In the genomic region with DNA sequence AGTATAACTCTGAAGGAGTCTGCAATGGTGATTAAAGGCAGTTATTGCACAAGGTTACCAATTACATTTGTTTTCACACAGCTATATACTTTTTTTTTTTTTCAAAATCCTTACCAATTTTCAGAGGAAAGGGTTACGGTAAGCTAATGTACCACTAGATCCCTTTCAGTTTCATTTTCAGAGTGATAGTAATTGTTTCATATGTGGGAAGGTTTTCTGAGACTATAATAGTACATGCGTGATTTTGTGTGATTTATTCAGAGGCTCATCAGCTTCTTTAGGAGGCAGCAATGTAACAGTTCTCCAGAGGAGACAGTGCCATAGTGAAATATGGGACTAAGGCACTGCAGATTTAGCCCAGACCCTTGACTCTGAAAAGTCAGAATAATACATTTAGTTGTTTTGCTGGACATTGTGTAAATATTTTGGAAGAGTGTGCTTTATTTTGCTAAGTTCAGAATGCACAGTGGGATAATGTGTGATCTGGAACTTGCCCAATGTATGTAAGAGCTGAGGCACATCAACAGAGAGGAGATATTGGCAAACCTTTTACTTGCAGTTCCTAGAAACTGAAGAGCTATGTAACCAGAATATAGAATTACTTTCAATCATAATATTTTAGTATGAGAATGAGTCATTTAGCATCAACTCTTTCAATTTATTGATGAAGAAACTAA, we compare ENCODE assay signal across 8 cellular contexts.
A peak's percentile ranks its signal among the peaks of the same experiment; 100 is the strongest.
DNase-seq lines count a peak whose midpoint lies in the region; ATAC-seq and TF ChIP-seq lines count a peak whose summit lies in the region.

No MANE protein-coding gene starts in this region.

- no peaks in the 10 kb centered on the region for H3K4me1 Mint-ChIP-seq in glutamatergic neuron (ENCODE audit: low read depth, unreplicated experiment)

- no peaks in the 10 kb centered on the region for H3K9me3 Mint-ChIP-seq in glutamatergic neuron (ENCODE audit: unreplicated experiment)

- no peaks in the 10 kb centered on the region for H3K36me3 Mint-ChIP-seq in glutamatergic neuron (ENCODE audit: unreplicated experiment)

- no peak for TF ChIP-seq POLR2A in breast epithelium (IDR thresholded peaks at IDR 0.05)

- no peak overlapping the region for H3K4me2 ChIP-seq in mammary epithelial cell (ENCODE audit: insufficient read depth, low read depth, low read length)

- H3K9ac ChIP-seq in mammary epithelial cell (ENCODE audit: insufficient read depth, low read length) (no peak overlapping the region), subcutaneous abdominal adipose tissue (ENCODE audit: low read length in 5 of 5) (peak overlapping the region in 4 of 5 donors; percentile 17 to 80 (median 52))

- H3K9me3 ChIP-seq in breast epithelium = no peaks in the 10 kb centered on the region
- H3K9me3 ChIP-seq in mammary epithelial cell (replicated peaks; ENCODE audit: insufficient read depth, low read length) = no peaks in the 10 kb centered on the region
- H3K9me3 ChIP-seq in subcutaneous abdominal adipose tissue (ENCODE audit: control insufficient read depth in 5 of 5, low read length in 5 of 5) = no peaks in the 10 kb centered on the region

- H3K27ac Mint-ChIP-seq in glutamatergic neuron (ENCODE audit: unreplicated experiment) = no peak overlapping the region

- no peaks in the 10 kb centered on the region for H3K27me3 Mint-ChIP-seq in glutamatergic neuron (ENCODE audit: unreplicated experiment)

- intact Hi-C loops in breast epithelium (cut with DNase I; ENCODE audit: low total_unique reads) (no loop called here), mammary epithelial cell (cut with micrococcal nuclease) (no loop called here)

- dilution Hi-C loops in mammary epithelial cell (cut with HindIII; ENCODE audit: low sequenced_read_pairs) = no loop called here

- no TSS peak for BruUV-seq in mammary epithelial cell (replicated peaks; lab: Mats Ljungman, UMichigan)

- H3K4me3 Mint-ChIP-seq in glutamatergic neuron (ENCODE audit: unreplicated experiment) = no peak overlapping the region

- WGBS in mammary epithelial cell (ENCODE audit: low coverage, missing lambda C conversion rate) = 92% methylated on average over 2 of the region's 2 CpGs

- DNase-seq in breast epithelium (ENCODE audit: low spot score in 2 of 2) (no peak), mammary epithelial cell (no peak), brain pericyte (ENCODE audit: low read depth, low spot score) (peak; percentile 13), glutamatergic neuron (no peak), COR-L47 (lab: John Stamatoyannopoulos, UW) (no peak)
- no peak for DNase-seq in activated CD4-positive, alpha-beta T cell treated with anti-CD3 and anti-CD28 coated beads for 1 hour

- peak; percentile 67 for ATAC-seq in HG03103 (IDR thresholded peaks at IDR 0.05; ENCODE audit: low read depth, unreplicated experiment)

- no peak overlapping the region for H2AFZ ChIP-seq in mammary epithelial cell (ENCODE audit: low read depth, low read length)

- TF ChIP-seq CTCF in breast epithelium (IDR thresholded peaks at IDR 0.05) (no peak), mammary epithelial cell (conservative IDR thresholded peaks at IDR 0.05 in 1 of 2, IDR thresholded peaks at IDR 0.05 in 1 of 2; ENCODE audit: extremely low read depth in 1 of 2, insufficient read depth in 1 of 2, low read depth in 1 of 2, low read length in 2 of 2) (no peak), glutamatergic neuron (IDR thresholded peaks at IDR 0.05; ENCODE audit: partially characterized antibody, unreplicated experiment) (no peak)

- H4K20me1 ChIP-seq in mammary epithelial cell (ENCODE audit: insufficient read depth, low read length) = no peaks in the 10 kb centered on the region

- H3K36me3 ChIP-seq in breast epithelium = no peaks in the 10 kb centered on the region
- H3K36me3 ChIP-seq in mammary epithelial cell (ENCODE audit: insufficient read depth, low read length) = no peaks in the 10 kb centered on the region
- H3K36me3 ChIP-seq in subcutaneous abdominal adipose tissue (ENCODE audit: control insufficient read depth in 5 of 5, insufficient read depth in 5 of 5, low read length in 5 of 5) = no peaks in the 10 kb centered on the region

- H3K27me3 ChIP-seq in breast epithelium = no peaks in the 10 kb centered on the region
- no peaks in the 10 kb centered on the region for H3K27me3 ChIP-seq in mammary epithelial cell (ENCODE audit: insufficient read depth, low read length)
- no peaks in the 10 kb centered on the region for H3K27me3 ChIP-seq in subcutaneous abdominal adipose tissue (ENCODE audit: control insufficient read depth in 5 of 5, insufficient read depth in 4 of 5, low read length in 5 of 5)

- CTCF ChIA-PET in mammary epithelial cell (lab: Charles Lee; ENCODE audit: low non-redundant PET) = no interaction called here

- in situ Hi-C loops in mammary epithelial cell (cut with MboI; ENCODE audit: low sequenced_read_pairs in 2 of 2) = no loop called here

- H3K4me3 ChIP-seq in breast epithelium = peak overlapping the region; percentile 17 to 51 (median 27)
- no peak overlapping the region for H3K4me3 ChIP-seq in mammary epithelial cell (replicated peaks in 1 of 3; ENCODE audit: insufficient read depth in 1 of 3, low read depth in 2 of 3, low read length in 3 of 3)
- H3K4me3 ChIP-seq in subcutaneous abdominal adipose tissue (ENCODE audit: low read depth in 1 of 5, low read length in 5 of 5) = peak overlapping the region; percentile 41 to 58 (median 56)

- no peak overlapping the region for H3K27ac ChIP-seq in breast epithelium
- no peak overlapping the region for H3K27ac ChIP-seq in mammary epithelial cell (ENCODE audit: insufficient read depth, low read depth, low read length)
- H3K27ac ChIP-seq in subcutaneous abdominal adipose tissue (ENCODE audit: low read depth, low read length) = peak overlapping the region; percentile 84

- no peaks in the 10 kb centered on the region for H3K79me2 ChIP-seq in mammary epithelial cell (ENCODE audit: insufficient read depth, low read length)

- no peaks in the 10 kb centered on the region for H3K4me1 ChIP-seq in breast epithelium
- no peaks in the 10 kb centered on the region for H3K4me1 ChIP-seq in mammary epithelial cell (ENCODE audit: insufficient read depth, low read length)
- peaks cover 0 to 42% (median 17%) of the 10 kb centered on the region in 5 donors for H3K4me1 ChIP-seq in subcutaneous abdominal adipose tissue (ENCODE audit: control insufficient read depth in 5 of 5, insufficient read depth in 5 of 5, low read length in 5 of 5)

Comparison
In these comparisons a context has a peak if more than half of its experiments do, and no peak if none do; other contexts are left out.
1. H3K4me3 ChIP-seq: peak in breast epithelium (3 of 3) and subcutaneous abdominal adipose tissue (5 of 5); none in mammary epithelial cell (0 of 3).